In the genomic region with DNA sequence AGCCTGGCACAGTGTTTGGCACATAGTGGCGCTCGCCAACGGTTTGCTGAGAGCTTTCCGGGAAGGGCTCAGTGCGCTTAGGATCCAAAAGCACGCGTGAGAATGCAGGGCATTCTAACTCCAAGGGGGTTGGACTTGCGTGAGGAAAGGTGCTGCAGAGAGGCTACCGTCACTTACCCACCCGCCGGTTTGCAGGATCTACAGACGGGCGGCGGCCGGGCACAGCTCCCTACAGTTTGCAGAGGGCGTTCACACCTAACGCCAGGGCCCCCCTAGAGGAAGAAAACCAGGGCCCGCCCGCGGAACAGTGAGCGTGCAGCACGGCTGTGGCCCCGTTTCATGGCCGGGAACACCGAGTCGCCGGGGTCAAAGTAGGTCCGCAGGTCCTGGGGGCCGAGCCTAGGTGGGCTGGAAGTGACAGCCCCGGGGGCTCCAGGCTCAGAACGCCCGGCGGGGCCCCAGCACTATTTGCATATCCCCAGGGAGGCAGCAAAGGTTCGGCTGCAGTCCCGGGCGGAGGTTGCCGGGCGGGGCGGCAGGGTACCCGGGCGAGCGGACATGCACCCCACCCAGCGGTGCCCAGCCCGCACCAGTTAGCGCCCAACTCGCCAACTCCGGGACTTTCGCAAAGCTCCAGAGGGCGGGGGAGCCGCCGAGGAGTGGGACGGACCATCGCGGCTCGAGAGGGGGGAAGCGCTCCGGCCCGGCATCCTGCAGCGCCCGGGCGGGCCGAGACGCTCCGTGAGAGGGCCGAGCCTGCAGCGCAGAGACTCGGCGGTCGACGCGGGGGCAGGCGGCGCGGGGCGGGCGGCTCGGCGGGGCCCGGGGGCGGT, we compare ENCODE assay signal across 8 cellular contexts. TPM values are rescaled to one million over a fixed set of nuclear protein-coding genes. Genes with fewer than 3 reads are reported as not detected.
A peak's percentile ranks its signal among the peaks of the same experiment; 100 is the strongest.
DNase-seq lines count a peak whose midpoint lies in the region; ATAC-seq and TF ChIP-seq lines count a peak whose summit lies in the region.

No MANE protein-coding gene starts in this region.

- ATAC-seq in GM18867 (IDR thresholded peaks at IDR 0.05; ENCODE audit: unreplicated experiment), result peak; percentile 79
- peak; percentile 75 for ATAC-seq in HG03066 (IDR thresholded peaks at IDR 0.05; ENCODE audit: low read depth, unreplicated experiment)
- peak; percentile 96 to 97 for ATAC-seq in lower lobe of right lung

- DNase-seq in AG20443 (ENCODE audit: low spot score) (peak; percentile 95), NCI-H446 treated with DMSO at 0.1 percent for 48 hours (lab: John Stamatoyannopoulos, UW) (peak; percentile 20), ecto neural progenitor cell (ENCODE audit: low spot score) (peak; percentile 88), lower lobe of right lung (peak; percentile 93)
- DNase-seq in activated CD4-positive, alpha-beta T cell treated with anti-CD3 and anti-CD28 coated beads, Interleukin-2, amount 50 U/mL, for 4 hours, result peak; percentile 67 to 71
- DNase-seq in stimulated activated CD4-positive, alpha-beta T cell treated with anti-CD3 and anti-CD28 coated beads, Interleukin-4, amount 100 ng/mL, for 48 hours (ENCODE audit: low read depth in 2 of 2), result peak; percentile 64 to 75

- peak overlapping the region; percentile 100 for H3K4me3 ChIP-seq in lower lobe of right lung

- no peaks in the 10 kb centered on the region for H3K9me3 ChIP-seq in lower lobe of right lung

- TF ChIP-seq CTCF in lower lobe of right lung (IDR thresholded peaks at IDR 0.05), result peak; percentile 53

- H3K4me1 ChIP-seq in lower lobe of right lung, result peaks cover 46% of the 10 kb centered on the region

- intact Hi-C loops in lower lobe of right lung (cut with DNase I), result no loop called here

- peak overlapping the region; percentile 83 for H3K27ac ChIP-seq in lower lobe of right lung

- no peaks in the 10 kb centered on the region for H3K27me3 ChIP-seq in lower lobe of right lung (ENCODE audit: low read depth)

- no peaks in the 10 kb centered on the region for H3K36me3 ChIP-seq in lower lobe of right lung

RNA-seq across cellular contexts. Expression of a gene that starts 0.5 kb away (rescaled TPM):
- total RNA-seq in lower lobe of right lung, result 57.6 TPM

Comparison
In these comparisons a context has a peak if more than half of its experiments do, and no peak if none do; other contexts are left out.
1. Peak in every context shown above with its lines: DNase-seq, ATAC-seq, H3K4me3 ChIP-seq and H3K27ac ChIP-seq.
2. DNase-seq: peak in every context shown above with its lines; median percentile 95 in AG20443; 93 in lower lobe of right lung; 88 in ecto neural progenitor cell; 70 in stimulated activated CD4-positive, alpha-beta T cell treated with anti-CD3 and anti-CD28 coated beads, Interleukin-4, amount 100 ng/mL, for 48 hours; 69 in activated CD4-positive, alpha-beta T cell treated with anti-CD3 and anti-CD28 coated beads, Interleukin-2, amount 50 U/mL, for 4 hours; 20 in NCI-H446 treated with DMSO at 0.1 percent for 48 hours.